In genomic region chr5:151632941-151633340, GRCh38 we compare ENCODE assay signal across 22 cellular contexts. TPM values are rescaled to one million over a fixed set of nuclear protein-coding genes. Genes with fewer than 3 reads are reported as not detected.
DNase-seq lines count a peak whose midpoint lies in the region; ATAC-seq and TF ChIP-seq lines count a peak whose summit lies in the region.
"Had no signal": no experiment of that assay in that cellular context is flagged by ENCODE, and none has a peak within 500 bp of the region (broad histone marks: within the 10 kb centered on the region; RNA-seq: fewer than 3 reads in every experiment).

No MANE protein-coding gene starts in this region.

- H2BK15ac ChIP-seq in mesenchymal stem cell (ENCODE audit: low read depth, poor library complexity, severe bottlenecking), result no peak overlapping the region

- H3K36me3 ChIP-seq in left ventricle myocardium inferior, result no peaks in the 10 kb centered on the region
- H3K36me3 ChIP-seq in esophagus (ENCODE audit: control insufficient read depth in 2 of 2, insufficient read depth in 2 of 2, low read length in 1 of 2), result no peaks in the 10 kb centered on the region
- no peaks in the 10 kb centered on the region for H3K36me3 ChIP-seq in mesenchymal stem cell (ENCODE audit: control insufficient read depth in 1 of 2, insufficient read depth in 2 of 2, low read depth in 1 of 2, low read length in 2 of 2)
- H3K36me3 ChIP-seq in gastrocnemius medialis, result no peaks in the 10 kb centered on the region
- H3K36me3 ChIP-seq in gastroesophageal sphincter, result no peaks in the 10 kb centered on the region
- H3K36me3 ChIP-seq: BLaER1, HAP-1 had no signal

- TF ChIP-seq POLR2A in gastrocnemius medialis (IDR thresholded peaks at IDR 0.05) (no peak), gastroesophageal sphincter (IDR thresholded peaks at IDR 0.05) (no peak)

- no peak for DNase-seq in left ventricle myocardium inferior
- no peak for DNase-seq in Right ventricle myocardium superior
- no peak for DNase-seq in RWPE1 (ENCODE audit: low spot score)
- no peak for DNase-seq in mesenchymal stem cell
- no peak for DNase-seq in gastrocnemius medialis
- no peak for DNase-seq in activated T-cell treated with anti-CD3 and anti-CD28 coated beads, Interleukin-2, amount 50 U/mL, for 48 hours
- DNase-seq: 8988T; CD8-positive, alpha-beta T cell; COR-L47; DMS 273 treated with DMSO at 0.1 percent for 48 hours; DMS53; DND-41; EL had no signal

- no peak overlapping the region for H4K91ac ChIP-seq in mesenchymal stem cell (ENCODE audit: low read length)

- POLR2A ChIA-PET in RWPE1 (lab: Yijun Ruan, JAX; ENCODE audit: low non-redundant PET), result no interaction called here

- H3K27ac ChIP-seq in left ventricle myocardium inferior (replicated peaks), result peak overlapping the region; percentile 40
- H3K27ac ChIP-seq in RWPE1, result peak overlapping the region; percentile 83
- peak overlapping the region; percentile 76 to 94 for H3K27ac ChIP-seq in esophagus (ENCODE audit: low read depth in 2 of 2, low read length in 1 of 2)
- no peak overlapping the region for H3K27ac ChIP-seq in mesenchymal stem cell (ENCODE audit: low read length, poor library complexity, severe bottlenecking)
- H3K27ac ChIP-seq in gastrocnemius medialis, result no peak overlapping the region
- no peak overlapping the region for H3K27ac ChIP-seq in gastroesophageal sphincter
- H3K27ac ChIP-seq: BLaER1 had no signal

- H3K4me2 ChIP-seq in mesenchymal stem cell (ENCODE audit: low read length, poor library complexity, severe bottlenecking), result no peak overlapping the region
- H3K4me2 ChIP-seq: BLaER1 had no signal

- in situ Hi-C loops in gastrocnemius medialis (cut with MboI; ENCODE audit: low sequenced_read_pairs in 4 of 4), result no loop called here

- CTCF ChIA-PET in RWPE1 (lab: Yijun Ruan, JAX), result interaction anchor here (0.6 to 2.5 kb wide), 4 partner anchors 19 to 440 kb away, joined by 3 to 9 read pairs (median 4); no protein-coding TSS in a partner anchor

- H3K9me3 ChIP-seq in left ventricle myocardium inferior (replicated peaks) (no peaks in the 10 kb centered on the region), esophagus (ENCODE audit: control insufficient read depth in 2 of 2, insufficient read depth in 1 of 2, low read depth in 1 of 2, low read length in 1 of 2) (no peaks in the 10 kb centered on the region), mesenchymal stem cell (ENCODE audit: control insufficient read depth, low read length) (no peaks in the 10 kb centered on the region), gastrocnemius medialis (no peaks in the 10 kb centered on the region), gastroesophageal sphincter (no peaks in the 10 kb centered on the region)
- H3K9me3 ChIP-seq: BLaER1, HAP-1 had no signal

- WGBS in esophagus, 2 donors, result 47 to 69% methylated on average over 8 of the region's 8 CpGs
- WGBS in mesenchymal stem cell, result 92% methylated on average over 8 of the region's 8 CpGs
- WGBS in gastroesophageal sphincter (ENCODE audit: low coverage in 1 of 2), 2 donors, result 74 to 100% methylated on average over 1 to 3 of the region's 8 CpGs

- intact Hi-C loops in left ventricle myocardium inferior (cut with micrococcal nuclease) (no loop called here), Right ventricle myocardium superior (cut with DNase I) (no loop called here), gastrocnemius medialis (cut with DNase I; ENCODE audit: low total_unique reads) (no loop called here)

- H3K14ac ChIP-seq in mesenchymal stem cell (ENCODE audit: low read length in 2 of 2), result no peak overlapping the region

- ATAC-seq in Right ventricle myocardium superior (ENCODE audit: poor library complexity) (no peak), gastrocnemius medialis (no peak), gastroesophageal sphincter (no peak)
- ATAC-seq: CD8-positive, alpha-beta T cell; GM12878 had no signal

- H2BK12ac ChIP-seq in mesenchymal stem cell (ENCODE audit: low read length in 2 of 2), result no peak overlapping the region

- H3K23ac ChIP-seq in mesenchymal stem cell (ENCODE audit: low read length in 2 of 2), result no peak overlapping the region

- H2AK5ac ChIP-seq in mesenchymal stem cell (ENCODE audit: low read length, severe bottlenecking), result peak overlapping the region; percentile 36

- TF ChIP-seq EP300 in gastroesophageal sphincter (IDR thresholded peaks at IDR 0.05), result no peak

- H3K4ac ChIP-seq in mesenchymal stem cell (ENCODE audit: low read depth in 1 of 2, low read length in 2 of 2), result no peak overlapping the region

- H4K8ac ChIP-seq in mesenchymal stem cell (ENCODE audit: low read length), result no peak overlapping the region

- no peak overlapping the region for H3K9ac ChIP-seq in mesenchymal stem cell (ENCODE audit: low read length)
- H3K9ac ChIP-seq: BLaER1 had no signal

- no peak overlapping the region for H2BK5ac ChIP-seq in mesenchymal stem cell (ENCODE audit: low read depth, low read length, poor library complexity, severe bottlenecking)

- H3K4me1 ChIP-seq in left ventricle myocardium inferior (peaks cover 37% of the 10 kb centered on the region), esophagus (ENCODE audit: control insufficient read depth in 2 of 2, insufficient read depth in 2 of 2, low read length in 1 of 2) (peaks cover 2 to 18% of the 10 kb centered on the region in 2 donors), mesenchymal stem cell (ENCODE audit: control insufficient read depth, insufficient read depth, low read depth, low read length) (peaks cover 14% of the 10 kb centered on the region), gastrocnemius medialis (no peaks in the 10 kb centered on the region), gastroesophageal sphincter (no peaks in the 10 kb centered on the region)
- H3K4me1 ChIP-seq: BLaER1, HAP-1 had no signal

- no peak overlapping the region for H2BK120ac ChIP-seq in mesenchymal stem cell (ENCODE audit: low read depth, low read length)

- H2AFZ ChIP-seq in mesenchymal stem cell (ENCODE audit: low read depth, low read length), result no peak overlapping the region

- H3K27me3 ChIP-seq in left ventricle myocardium inferior (ENCODE audit: low read depth), result no peaks in the 10 kb centered on the region
- H3K27me3 ChIP-seq in esophagus (ENCODE audit: control insufficient read depth in 1 of 2, insufficient read depth in 2 of 2, low read length in 2 of 2), result no peaks in the 10 kb centered on the region
- peaks cover 0 to 35% of the 10 kb centered on the region in 2 experiments for H3K27me3 ChIP-seq in mesenchymal stem cell (ENCODE audit: control insufficient read depth in 1 of 2, insufficient read depth in 1 of 2, low read length in 2 of 2)
- no peaks in the 10 kb centered on the region for H3K27me3 ChIP-seq in gastrocnemius medialis
- H3K27me3 ChIP-seq in gastroesophageal sphincter, result peaks cover 30% of the 10 kb centered on the region
- H3K27me3 ChIP-seq: BLaER1 had no signal

- H3K79me1 ChIP-seq in mesenchymal stem cell (replicated peaks; ENCODE audit: low read length, poor library complexity, severe bottlenecking), result no peaks in the 10 kb centered on the region

- TF ChIP-seq CTCF in left ventricle myocardium inferior (IDR thresholded peaks at IDR 0.05; ENCODE audit: borderline replicate concordance) (no peak), RWPE1 (conservative IDR thresholded peaks at IDR 0.05; ENCODE audit: low read depth) (no peak), gastrocnemius medialis (IDR thresholded peaks at IDR 0.05 in 4 of 5, conservative IDR thresholded peaks at IDR 0.05 in 1 of 5) (no peak), gastroesophageal sphincter (IDR thresholded peaks at IDR 0.05) (no peak)

- H3K4me3 ChIP-seq in left ventricle myocardium inferior (no peak overlapping the region), esophagus (ENCODE audit: low read depth in 1 of 2, low read length in 2 of 2) (peak overlapping the region; percentile 15 to 21), mesenchymal stem cell (ENCODE audit: insufficient read depth in 1 of 2, low read depth in 1 of 2, low read length in 2 of 2) (no peak overlapping the region), gastrocnemius medialis (no peak overlapping the region), gastroesophageal sphincter (no peak overlapping the region)
- H3K4me3 ChIP-seq: BLaER1, GM12878, HAP-1 had no signal

- H3K18ac ChIP-seq in mesenchymal stem cell (ENCODE audit: low read depth in 1 of 2, low read length in 2 of 2), result no peak overlapping the region

RNA-seq across cellular contexts. Expression of gene FAT2, which starts 41.8 kb away (rescaled TPM):
- total RNA-seq in left ventricle myocardium inferior (not detected), Right ventricle myocardium superior (not detected), gastrocnemius medialis (not detected), gastroesophageal sphincter (1 to 10 TPM in 1 of 4 donors, under 1 TPM in 2, not detected in 1; 0.13 to 5.6 (median 0.62) TPM)
- 10 to 100 TPM; 29.5 to 33.8 TPM for polyA plus RNA-seq in esophagus
- polyA plus RNA-seq in mesenchymal stem cell (2013, experiment 1 of 2), result not detected
- not detected for polyA plus RNA-seq in mesenchymal stem cell (2013, experiment 2 of 2)
- total RNA-seq: A673; CD8-positive, alpha-beta T cell; G401; HT-29 had no signal
- polyA plus RNA-seq: CD14-positive monocyte had no signal

RNA-seq across cellular contexts. Expression of gene SPARC, which starts 53.8 kb away (rescaled TPM):
- total RNA-seq in left ventricle myocardium inferior, result 477 TPM
- 435 TPM for total RNA-seq in Right ventricle myocardium superior
- polyA plus RNA-seq in esophagus, result 10 to 100 TPM; 12.1 to 52.5 TPM
- polyA plus RNA-seq in mesenchymal stem cell (2013, experiment 1 of 2), result 5,201 TPM
- polyA plus RNA-seq in mesenchymal stem cell (2013, experiment 2 of 2), result 4,942 TPM
- total RNA-seq in gastrocnemius medialis, result 100 to 1,000 TPM in 3 of 4 donors, 10 to 100 TPM in 1; 87.7 to 209 (median 163) TPM
- total RNA-seq in gastroesophageal sphincter, result 100 to 1,000 TPM; 194 to 521 (median 352) TPM
- total RNA-seq: HT-29 had no signal

Comparison
In these comparisons a context has a peak if more than half of its experiments do, and no peak if none do; other contexts are left out.
1. H3K27ac ChIP-seq: peak in left ventricle myocardium inferior (single experiment), RWPE1 (single experiment) and esophagus (2 of 2); none in mesenchymal stem cell (single experiment), gastrocnemius medialis (0 of 4) and gastroesophageal sphincter (0 of 4).
2. H3K4me3 ChIP-seq: peak in esophagus (2 of 2); none in left ventricle myocardium inferior (single experiment), mesenchymal stem cell (0 of 2), gastrocnemius medialis (0 of 4) and gastroesophageal sphincter (0 of 2).